ENCODE assay signal across 2 cellular contexts in genomic region chr12:56042430-56043203, GRCh38.
TF ChIP-seq lines count a peak whose summit lies in the region.

No MANE protein-coding gene starts in this region.

TF ChIP-seq in K562, 482 proteins besides CTCF, POLR2A, EP300 and RAD21:
- TF ChIP-seq MXI1 (IDR thresholded peaks at IDR 0.05; ENCODE audit: low read depth, low read length) (no peak), ZNF12 (CRISPR knock-in tag; IDR thresholded peaks at IDR 0.05) (0 out of 2 replicates have a peak, but pooled peaks have one; percentile 1), RBFOX2 (IDR thresholded peaks at IDR 0.05; ENCODE audit: low read depth, low read length) (peak; percentile 2; the same call in 1 of the 2 replicates), RB1 (IDR thresholded peaks at IDR 0.05; ENCODE audit: low read depth) (0 out of 2 replicates have a peak, but pooled peaks have one; percentile 4), HNRNPLL (IDR thresholded peaks at IDR 0.05; ENCODE audit: low read depth, low read length, poor library complexity, severe bottlenecking) (no peak), MBD1 (CRISPR knock-in tag; IDR thresholded peaks at IDR 0.05) (no peak), ZNF253 (CRISPR knock-in tag; conservative IDR thresholded peaks at IDR 0.05) (0 out of 2 replicates have a peak, but pooled peaks have one; percentile 23), CHD1 (IDR thresholded peaks at IDR 0.05; ENCODE audit: low read length) (peak; percentile 89), GTF2F1 (IDR thresholded peaks at IDR 0.05; ENCODE audit: low read depth, low read length) (no peak)

TF ChIP-seq in GM12891, 5 proteins besides CTCF, POLR2A, EP300 and RAD21:
- TF ChIP-seq TAF1 (IDR thresholded peaks at IDR 0.05; ENCODE audit: low read depth, low read length): no peak
- no peak for TF ChIP-seq PAX5 (IDR thresholded peaks at IDR 0.05; ENCODE audit: insufficient read depth, low read length, severe bottlenecking)
- no peak for TF ChIP-seq POU2F2 (IDR thresholded peaks at IDR 0.05; ENCODE audit: low read depth, low read length)
- TF ChIP-seq SPI1 (IDR thresholded peaks at IDR 0.05; ENCODE audit: low read depth, low read length): no peak
- no peak for TF ChIP-seq POLR2AphosphoS5 (IDR thresholded peaks at IDR 0.05; ENCODE audit: low read depth, low read length)
